In the genomic region with DNA sequence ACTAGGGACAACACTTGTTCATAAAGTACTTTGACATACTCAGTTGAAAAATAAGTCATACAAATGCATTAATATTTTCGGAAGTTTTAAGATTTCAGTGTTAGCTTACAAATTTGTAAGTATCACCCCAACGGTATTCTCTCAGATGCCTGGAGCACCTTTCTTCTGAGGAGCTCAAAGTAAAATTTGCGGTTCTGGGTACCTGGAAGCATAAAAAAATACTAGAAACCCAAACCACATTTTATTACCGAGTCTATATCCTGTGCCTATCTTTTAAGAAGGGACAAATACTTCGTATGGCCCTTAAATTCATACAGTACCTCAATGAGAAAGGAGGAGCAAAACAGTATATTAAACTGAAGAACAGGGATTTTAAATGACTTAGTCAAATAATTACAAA, we compare ENCODE assay signal across 18 cellular contexts. TPM values are rescaled to one million over a fixed set of nuclear protein-coding genes. Genes with fewer than 3 reads are reported as not detected.
DNase-seq lines count a peak whose midpoint lies in the region; ATAC-seq and TF ChIP-seq lines count a peak whose summit lies in the region.
"Had no signal": no experiment of that assay in that cellular context is flagged by ENCODE, and none has a peak within 500 bp of the region (broad histone marks: within the 10 kb centered on the region; RNA-seq: fewer than 3 reads in every experiment).

No MANE protein-coding gene starts in this region.

- ATAC-seq in activated CD8-positive, alpha-beta memory T cell treated with anti-CD3 and anti-CD28 coated beads, Interleukin-2, amount 10 ng/mL, durations not matched to agents 7 days and 5 days: peak; percentile 47
- ATAC-seq in psoas muscle (no peak), upper lobe of right lung (no peak), GM21360 (IDR thresholded peaks at IDR 0.05; ENCODE audit: unreplicated experiment) (no peak)
- ATAC-seq: right cardiac atrium had no signal

- peak overlapping the region; percentile 70 for H3K27ac Mint-ChIP-seq in activated CD8-positive, alpha-beta memory T cell treated with anti-CD3 and anti-CD28 coated beads, Interleukin-2, amount 10 ng/mL, durations not matched to agents 7 days and 5 days
- H3K27ac Mint-ChIP-seq in chondrocyte (ENCODE audit: unreplicated experiment): peak overlapping the region; percentile 43

- peaks cover 53% of the 10 kb centered on the region for H3K36me3 Mint-ChIP-seq in activated CD8-positive, alpha-beta memory T cell treated with anti-CD3 and anti-CD28 coated beads, Interleukin-2, amount 10 ng/mL, durations not matched to agents 7 days and 5 days
- peaks cover 7% of the 10 kb centered on the region for H3K36me3 Mint-ChIP-seq in chondrocyte (ENCODE audit: low read depth)

- TF ChIP-seq CTCF in chondrocyte (IDR thresholded peaks at IDR 0.05) (no peak), psoas muscle (IDR thresholded peaks at IDR 0.05) (no peak), upper lobe of right lung (IDR thresholded peaks at IDR 0.05) (no peak)

- no peak overlapping the region for H3K4me3 ChIP-seq in psoas muscle
- no peak overlapping the region for H3K4me3 ChIP-seq in upper lobe of right lung
- H3K4me3 ChIP-seq: uterus had no signal

- 72 to 86% (median 81%) methylated on average over 5 of the region's 5 CpGs for WGBS in psoas muscle, 3 donors

- H3K36me3 ChIP-seq in KOPT-K1 (ENCODE audit: insufficient read depth, low read length) (peaks cover 76% of the 10 kb centered on the region), psoas muscle (ENCODE audit: insufficient read depth in 1 of 2, low read depth in 1 of 2) (peaks cover 3 to 14% of the 10 kb centered on the region in 2 donors), upper lobe of right lung (peaks cover 24% of the 10 kb centered on the region)
- H3K36me3 ChIP-seq: uterus had no signal

- H3K9me3 ChIP-seq in KOPT-K1 (ENCODE audit: insufficient read depth, low read length, poor library complexity, severe bottlenecking) (no peaks in the 10 kb centered on the region), psoas muscle (no peaks in the 10 kb centered on the region), upper lobe of right lung (no peaks in the 10 kb centered on the region)
- H3K9me3 ChIP-seq: uterus had no signal

- H3K27me3 Mint-ChIP-seq in activated CD8-positive, alpha-beta memory T cell treated with anti-CD3 and anti-CD28 coated beads, Interleukin-2, amount 10 ng/mL, durations not matched to agents 7 days and 5 days: no peaks in the 10 kb centered on the region
- no peaks in the 10 kb centered on the region for H3K27me3 Mint-ChIP-seq in chondrocyte (ENCODE audit: low read depth)
- H3K27me3 Mint-ChIP-seq: dendritic cell treated with granulocyte-macrophage colony-stimulating factor and Interleukin-4, amounts not matched to agents 40 ng/mL and 50 ng/mL, for 4 days had no signal

- H3K4me1 Mint-ChIP-seq in activated CD8-positive, alpha-beta memory T cell treated with anti-CD3 and anti-CD28 coated beads, Interleukin-2, amount 10 ng/mL, durations not matched to agents 7 days and 5 days: peaks cover 60% of the 10 kb centered on the region
- peaks cover 43% of the 10 kb centered on the region for H3K4me1 Mint-ChIP-seq in chondrocyte (ENCODE audit: low read depth)

- H3K4me1 ChIP-seq in psoas muscle (peaks cover 26% of the 10 kb centered on the region), upper lobe of right lung (peaks cover 30% of the 10 kb centered on the region)

- peak overlapping the region; percentile 34 for H3K4me3 Mint-ChIP-seq in activated CD8-positive, alpha-beta memory T cell treated with anti-CD3 and anti-CD28 coated beads, Interleukin-2, amount 10 ng/mL, durations not matched to agents 7 days and 5 days
- H3K4me3 Mint-ChIP-seq in chondrocyte (ENCODE audit: unreplicated experiment): no peak overlapping the region
- H3K4me3 Mint-ChIP-seq: dendritic cell treated with granulocyte-macrophage colony-stimulating factor and Interleukin-4, amounts not matched to agents 40 ng/mL and 50 ng/mL, for 4 days; H9 had no signal

- intact Hi-C loops in psoas muscle (cut with DNase I): no loop called here
- intact Hi-C loops in upper lobe of right lung (cut with DNase I): no loop called here

- H3K27ac ChIP-seq in KOPT-K1 (ENCODE audit: low read depth, low read length, poor library complexity, severe bottlenecking) (peak overlapping the region; percentile 48), psoas muscle (peak overlapping the region; percentile 18), upper lobe of right lung (no peak overlapping the region)

- no peak for DNase-seq in activated CD8-positive, alpha-beta memory T cell treated with anti-CD3 and anti-CD28 coated beads, Interleukin-2, amount 10 ng/mL, durations not matched to agents 7 days and 5 days
- DNase-seq in activated CD8-positive, alpha-beta memory T cell treated with anti-CD3 and anti-CD28 coated beads for 24 hours: no peak
- no peak for DNase-seq in chondrocyte (ENCODE audit: low spot score)
- no peak for DNase-seq in psoas muscle
- no peak for DNase-seq in upper lobe of right lung
- no peak for DNase-seq in CD1c-positive myeloid dendritic cell (ENCODE audit: extremely low spot score)
- DNase-seq: amygdala; DMS153; H9; hypothalamus; NCI-H1105; right cardiac atrium; SHP77; stimulated activated CD4-positive, alpha-beta T cell treated with anti-CD3 and anti-CD28 coated beads, Interleukin-4, amount 100 ng/mL, for 1 hour; uterus had no signal

- CTCF ChIA-PET in activated CD8-positive, alpha-beta memory T cell treated with anti-CD3 and anti-CD28 coated beads, Interleukin-2, amount 10 ng/mL, durations not matched to agents 7 days and 5 days (lab: Charles Lee): interaction anchor here (0.7 to 3.2 kb wide), 6 partner anchors 10 to 294 kb away, joined by 3 to 14 read pairs (median 4); a partner anchor contains a TSS

- no peaks in the 10 kb centered on the region for H3K9me3 Mint-ChIP-seq in activated CD8-positive, alpha-beta memory T cell treated with anti-CD3 and anti-CD28 coated beads, Interleukin-2, amount 10 ng/mL, durations not matched to agents 7 days and 5 days (ENCODE audit: low read depth)
- H3K9me3 Mint-ChIP-seq in chondrocyte (ENCODE audit: low read depth): no peaks in the 10 kb centered on the region
- H3K9me3 Mint-ChIP-seq: dendritic cell treated with granulocyte-macrophage colony-stimulating factor and Interleukin-4, amounts not matched to agents 40 ng/mL and 50 ng/mL, for 4 days had no signal

- H3K27me3 ChIP-seq in psoas muscle (ENCODE audit: insufficient read depth in 3 of 3, low read length in 2 of 3) (no peaks in the 10 kb centered on the region), upper lobe of right lung (no peaks in the 10 kb centered on the region)
- H3K27me3 ChIP-seq: uterus had no signal

RNA-seq across cellular contexts. Expression of a gene that starts 10.2 kb away (rescaled TPM):
- 100 to 1,000 TPM; 145 to 147 TPM for total RNA-seq in activated CD8-positive, alpha-beta memory T cell treated with anti-CD3 and anti-CD28 coated beads, Interleukin-2, amount 10 ng/mL, durations not matched to agents 7 days and 5 days
- total RNA-seq in chondrocyte: 49.1 to 65.2 TPM (median 50.1 TPM) in 3 replicates
- total RNA-seq in psoas muscle: 10 to 100 TPM; 49.3 to 80.4 (median 66.8) TPM
- polyA plus RNA-seq in psoas muscle: 10 to 100 TPM; 42.2 to 84.8 (median 70.1) TPM
- 89.0 TPM for total RNA-seq in upper lobe of right lung

RNA-seq across cellular contexts. Expression of a gene that starts 47.8 kb away (rescaled TPM):
- under 1 TPM in 1 of 2 experiments, not detected in 1; 0.09 TPM for total RNA-seq in activated CD8-positive, alpha-beta memory T cell treated with anti-CD3 and anti-CD28 coated beads, Interleukin-2, amount 10 ng/mL, durations not matched to agents 7 days and 5 days
- total RNA-seq in chondrocyte (11.7 to 15.4 TPM (median 13.8 TPM) in 3 replicates), psoas muscle (under 1 TPM; 0.42 to 0.99 (median 0.73) TPM), upper lobe of right lung (8.7 TPM)
- polyA plus RNA-seq in psoas muscle: 1 to 10 TPM in 1 of 3 donors, under 1 TPM in 2; 0.55 to 1.3 (median 0.67) TPM

RNA-seq across cellular contexts. Expression of a gene that starts 59.2 kb away (rescaled TPM):
- total RNA-seq in activated CD8-positive, alpha-beta memory T cell treated with anti-CD3 and anti-CD28 coated beads, Interleukin-2, amount 10 ng/mL, durations not matched to agents 7 days and 5 days: 10 to 100 TPM; 24.5 to 26.9 TPM
- total RNA-seq in chondrocyte (15.2 to 24.5 TPM (median 15.6 TPM) in 3 replicates), psoas muscle (10 to 100 TPM; 22.7 to 42.6 (median 34.1) TPM), upper lobe of right lung (16.5 TPM)
- 10 to 100 TPM; 25.7 to 38.8 (median 36.8) TPM for polyA plus RNA-seq in psoas muscle
